Comparison of ENCODE assay signal across 8 cellular contexts in the genomic region with DNA sequence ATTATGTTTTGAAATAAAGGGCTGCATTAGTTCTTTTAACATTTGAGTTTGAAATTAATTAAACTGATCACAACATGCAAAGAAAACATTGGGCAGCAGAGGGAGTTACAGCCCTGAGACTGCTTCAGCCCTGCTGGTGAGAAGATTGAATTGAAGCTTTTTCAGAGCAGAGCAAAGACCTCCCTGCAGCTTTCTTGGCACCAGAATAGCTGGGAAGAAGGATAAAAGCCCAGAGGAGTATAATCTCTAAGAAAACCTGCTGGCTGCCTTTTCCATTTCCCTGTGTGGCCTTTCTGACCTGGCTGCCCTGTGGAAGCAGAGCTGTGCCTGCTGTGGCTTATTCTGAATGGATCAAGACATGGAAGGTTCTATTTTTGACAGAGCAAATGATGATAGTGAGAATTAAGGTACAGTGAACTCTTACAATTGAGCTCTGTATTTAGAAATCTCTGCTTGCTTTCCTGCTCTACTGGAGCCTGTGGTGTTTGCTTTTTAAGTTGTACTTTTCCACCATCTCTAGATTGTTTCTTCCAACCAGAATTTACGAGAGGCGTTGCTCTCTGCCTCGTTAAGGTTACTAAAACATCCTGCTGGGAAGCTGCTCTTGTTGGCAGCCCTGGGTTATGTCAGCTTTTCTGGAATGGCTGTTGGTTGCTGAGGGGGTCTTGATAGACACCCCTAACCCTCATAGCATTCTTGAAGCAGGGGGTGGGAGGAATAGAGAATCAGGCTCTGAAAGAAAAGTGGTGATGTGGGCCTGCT. TPM values are rescaled to one million over a fixed set of nuclear protein-coding genes. Genes with fewer than 3 reads are reported as not detected.
A peak's percentile ranks its signal among the peaks of the same experiment; 100 is the strongest.
DNase-seq lines count a peak whose midpoint lies in the region; ATAC-seq and TF ChIP-seq lines count a peak whose summit lies in the region.

No MANE protein-coding gene starts in this region.

- peak; percentile 49 for TF ChIP-seq CTCF in NB4 (IDR thresholded peaks at IDR 0.05; ENCODE audit: low read depth, low read length)
- no peak for TF ChIP-seq CTCF in mucosa of descending colon (IDR thresholded peaks at IDR 0.05)

- H3K9me3 ChIP-seq in mucosa of descending colon = no peaks in the 10 kb centered on the region

- no peaks in the 10 kb centered on the region for H3K4me1 ChIP-seq in mucosa of descending colon (ENCODE audit: low read depth)

- ATAC-seq in Right ventricle myocardium inferior (peak; percentile 80), mucosa of descending colon (peak; percentile 84), HG02588 (IDR thresholded peaks at IDR 0.05; ENCODE audit: unreplicated experiment) (no peak), GM19463 (IDR thresholded peaks at IDR 0.05; ENCODE audit: unreplicated experiment) (no peak)

- DNase-seq in Right ventricle myocardium inferior (ENCODE audit: missing footprints) (no peak), cardiac septum (ENCODE audit: low spot score) (no peak), NB4 (ENCODE audit: low read depth) (peak; percentile 54), SKM-1 treated with dmso at 0.1 percent for 144 hours (lab: John Stamatoyannopoulos, UW; ENCODE audit: unreplicated experiment) (peak; percentile 77), erythroblast (lab: John Stamatoyannopoulos, UW) (peak; percentile 49 to 56), mucosa of descending colon (peak in 1 of 3 donors; percentile 45)

- peaks cover 4% of the 10 kb centered on the region for H3K36me3 ChIP-seq in mucosa of descending colon (ENCODE audit: low read depth)

- intact Hi-C loops in Right ventricle myocardium inferior (cut with DNase I) = loop anchor here (1.0 to 2.0 kb wide), 2 partner anchors 202 to 256 kb away; a partner anchor contains a TSS
- intact Hi-C loops in cardiac septum (cut with DNase I) = loop anchor here (1.0 to 5.0 kb wide), 2 partner anchors 201 to 258 kb away; a partner anchor contains a TSS
- intact Hi-C loops in mucosa of descending colon (cut with DNase I, micrococcal nuclease) = loop anchor here in 1 of 2 donors (5.0 kb wide), 1 partner anchor 256 kb away; no protein-coding TSS in a partner anchor

- TF ChIP-seq POLR2A in NB4 (IDR thresholded peaks at IDR 0.05; ENCODE audit: extremely low read depth, insufficient read length) = no peak
- no peak for TF ChIP-seq POLR2A in erythroblast (IDR thresholded peaks at IDR 0.05; ENCODE audit: low read length)

- H3K4me3 ChIP-seq in NB4 (ENCODE audit: low read depth, low read length) (no peak overlapping the region), mucosa of descending colon (no peak overlapping the region)

RNA-seq across cellular contexts. Expression of a gene that starts 9.9 kb away (rescaled TPM):
- total RNA-seq in Right ventricle myocardium inferior = 63.1 TPM
- total RNA-seq in cardiac septum = 47.8 TPM
- total RNA-seq in mucosa of descending colon = 10 to 100 TPM; 53.2 to 91.1 (median 53.5) TPM

Comparison
In these comparisons a context has a peak if more than half of its experiments do, and no peak if none do; other contexts are left out.
1. ATAC-seq: peak in Right ventricle myocardium inferior (single experiment) and mucosa of descending colon (single experiment); none in HG02588 (single experiment) and GM19463 (single experiment).
2. DNase-seq: peak in NB4 (single experiment), SKM-1 treated with dmso at 0.1 percent for 144 hours (single experiment) and erythroblast (2 of 2); none in Right ventricle myocardium inferior (single experiment) and cardiac septum (single experiment).